In the genomic region with DNA sequence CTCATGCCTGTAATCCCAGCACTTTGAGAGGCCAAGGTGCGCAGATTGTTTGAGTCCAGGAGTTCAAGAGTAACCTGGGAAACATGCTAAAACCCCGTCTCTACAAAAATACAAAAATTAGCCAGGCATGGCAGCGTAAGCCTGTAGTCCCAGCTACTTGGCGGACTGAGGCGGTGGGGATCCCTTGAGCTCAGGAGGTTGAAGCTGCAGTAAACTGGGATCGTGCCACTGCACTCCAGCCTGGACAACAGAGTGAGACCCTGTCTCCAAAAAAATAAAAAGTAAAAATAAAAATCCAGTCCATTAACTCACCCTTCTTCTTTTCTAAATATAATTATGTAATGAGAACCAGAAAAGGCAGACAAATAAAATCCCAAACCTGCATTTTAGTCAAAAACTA, we compare ENCODE assay signal across 18 cellular contexts. TPM values are rescaled to one million over a fixed set of nuclear protein-coding genes. Genes with fewer than 3 reads are reported as not detected.
A peak's percentile ranks its signal among the peaks of the same experiment; 100 is the strongest.
DNase-seq lines count a peak whose midpoint lies in the region; ATAC-seq and TF ChIP-seq lines count a peak whose summit lies in the region.
"Had no signal": no experiment of that assay in that cellular context is flagged by ENCODE, and none has a peak within 500 bp of the region (broad histone marks: within the 10 kb centered on the region; RNA-seq: fewer than 3 reads in every experiment).

No MANE protein-coding gene starts in this region.

- H3K4me1 ChIP-seq in left ventricle myocardium inferior (peaks cover 97% of the 10 kb centered on the region), heart left ventricle (peaks cover 3 to 85% (median 54%) of the 10 kb centered on the region in 12 donors), gastrocnemius medialis (peaks cover 60 to 67% of the 10 kb centered on the region in 2 donors), endodermal cell (ENCODE audit: control insufficient read depth, insufficient read depth, low read length) (peaks cover 3% of the 10 kb centered on the region)

- no peak for DNase-seq in left ventricle myocardium inferior
- no peak for DNase-seq in heart left ventricle
- DNase-seq in mesothelial cell of epicardium (ENCODE audit: low spot score in 2 of 2, unreplicated experiment in 2 of 2), result no peak
- no peak for DNase-seq in gastrocnemius medialis
- no peak for DNase-seq in CD1c-positive myeloid dendritic cell (ENCODE audit: extremely low spot score)
- DNase-seq in epidermal melanocyte (ENCODE audit: insufficient read length, low spot score), result no peak
- no peak for DNase-seq in endodermal cell
- DNase-seq: CD4-positive, alpha-beta T cell; CD8-positive, alpha-beta memory T cell; GF-D8; H9; HFFc6 had no signal

- intact Hi-C loops in left ventricle myocardium inferior (cut with micrococcal nuclease), result no loop called here
- intact Hi-C loops in heart left ventricle (cut with DNase I), result loop anchor here in 1 of 10 donors (10.0 kb wide), 1 partner anchor 163 kb away; no protein-coding TSS in a partner anchor
- intact Hi-C loops in gastrocnemius medialis (cut with DNase I; ENCODE audit: low total_unique reads), result no loop called here

- ATAC-seq in heart left ventricle (no peak), gastrocnemius medialis (no peak)
- ATAC-seq: HCT116 had no signal

- no peak for TF ChIP-seq POLR2A in heart left ventricle (IDR thresholded peaks at IDR 0.05)
- TF ChIP-seq POLR2A in gastrocnemius medialis (IDR thresholded peaks at IDR 0.05), result no peak

- no peaks in the 10 kb centered on the region for H3K27me3 Mint-ChIP-seq in mesothelial cell of epicardium (ENCODE audit: low read depth)
- H3K27me3 Mint-ChIP-seq in endodermal cell (ENCODE audit: insufficient read depth), result no peaks in the 10 kb centered on the region
- H3K27me3 Mint-ChIP-seq: CD4-positive, alpha-beta T cell had no signal

- no peak overlapping the region for H3K9ac ChIP-seq in endodermal cell (ENCODE audit: extremely low read depth, low read length, poor library complexity, severe bottlenecking)
- H3K9ac ChIP-seq: BLaER1 had no signal

- H3K27ac ChIP-seq in left ventricle myocardium inferior (replicated peaks), result peak overlapping the region; percentile 98
- peak overlapping the region in 2 of 12 donors; percentile 22 for H3K27ac ChIP-seq in heart left ventricle
- peak overlapping the region in 3 of 4 donors; percentile 87 to 96 (median 95) for H3K27ac ChIP-seq in gastrocnemius medialis
- no peak overlapping the region for H3K27ac ChIP-seq in endodermal cell (ENCODE audit: low read depth, low read length)
- H3K27ac ChIP-seq: 22Rv1, BLaER1, C4-2B had no signal

- 91 to 100% (median 96%) methylated on average over 6 of the region's 6 CpGs for WGBS in heart left ventricle, 4 donors
- 96 to 98% methylated on average over 5 to 6 of the region's 6 CpGs for whole genome bisulfite sequencing in endodermal cell (ENCODE audit: insufficient coverage in 1 of 2, insufficient read length in 1 of 2), 2 experiments

- H3K27ac Mint-ChIP-seq in mesothelial cell of epicardium (peak overlapping the region; percentile 36), endodermal cell (no peak overlapping the region)
- H3K27ac Mint-ChIP-seq: B cell; CD4-positive, alpha-beta T cell; CD8-positive, alpha-beta memory T cell; GM23338; H9; HFFc6 had no signal

- H3K36me3 ChIP-seq in left ventricle myocardium inferior (no peaks in the 10 kb centered on the region), heart left ventricle (no peaks in the 10 kb centered on the region), gastrocnemius medialis (no peaks in the 10 kb centered on the region), endodermal cell (ENCODE audit: control insufficient read depth, insufficient read depth, low read length) (no peaks in the 10 kb centered on the region)

- TF ChIP-seq CTCF in left ventricle myocardium inferior (IDR thresholded peaks at IDR 0.05; ENCODE audit: borderline replicate concordance) (no peak), heart left ventricle (IDR thresholded peaks at IDR 0.05) (no peak), mesothelial cell of epicardium (IDR thresholded peaks at IDR 0.05; ENCODE audit: unreplicated experiment) (no peak), gastrocnemius medialis (IDR thresholded peaks at IDR 0.05 in 4 of 5, conservative IDR thresholded peaks at IDR 0.05 in 1 of 5) (no peak), endodermal cell (conservative IDR thresholded peaks at IDR 0.05) (no peak)

- H3K36me3 Mint-ChIP-seq in mesothelial cell of epicardium, result no peaks in the 10 kb centered on the region
- peaks cover 4% of the 10 kb centered on the region for H3K36me3 Mint-ChIP-seq in endodermal cell (ENCODE audit: low read depth)

- H3K4me1 Mint-ChIP-seq in mesothelial cell of epicardium, result peaks cover 56% of the 10 kb centered on the region
- H3K4me1 Mint-ChIP-seq in endodermal cell, result peaks cover 29% of the 10 kb centered on the region
- H3K4me1 Mint-ChIP-seq: CD8-positive, alpha-beta memory T cell had no signal

- no peaks in the 10 kb centered on the region for H3K9me3 Mint-ChIP-seq in mesothelial cell of epicardium
- no peaks in the 10 kb centered on the region for H3K9me3 Mint-ChIP-seq in endodermal cell
- H3K9me3 Mint-ChIP-seq: CD4-positive, alpha-beta T cell; CD8-positive, alpha-beta memory T cell; GM23338; H9; HFFc6 had no signal

- no peaks in the 10 kb centered on the region for H3K27me3 ChIP-seq in left ventricle myocardium inferior (ENCODE audit: low read depth)
- no peaks in the 10 kb centered on the region for H3K27me3 ChIP-seq in heart left ventricle
- H3K27me3 ChIP-seq in gastrocnemius medialis, result no peaks in the 10 kb centered on the region
- no peaks in the 10 kb centered on the region for H3K27me3 ChIP-seq in endodermal cell (ENCODE audit: control insufficient read depth, insufficient read depth, low read length, poor library complexity, severe bottlenecking)
- H3K27me3 ChIP-seq: BLaER1 had no signal

- in situ Hi-C loops in gastrocnemius medialis (cut with MboI; ENCODE audit: low sequenced_read_pairs in 4 of 4), result no loop called here

- no peak overlapping the region for H3K4me3 Mint-ChIP-seq in mesothelial cell of epicardium
- H3K4me3 Mint-ChIP-seq in endodermal cell, result no peak overlapping the region
- H3K4me3 Mint-ChIP-seq: B cell; CD4-positive, alpha-beta T cell; CD8-positive, alpha-beta memory T cell; GM23338; H9; HFFc6 had no signal

- no peaks in the 10 kb centered on the region for H3K9me3 ChIP-seq in left ventricle myocardium inferior (replicated peaks)
- no peaks in the 10 kb centered on the region for H3K9me3 ChIP-seq in heart left ventricle
- H3K9me3 ChIP-seq in gastrocnemius medialis, result no peaks in the 10 kb centered on the region
- H3K9me3 ChIP-seq in endodermal cell (ENCODE audit: control insufficient read depth, low read length), result no peaks in the 10 kb centered on the region
- H3K9me3 ChIP-seq: BLaER1 had no signal

- H3K4me3 ChIP-seq in left ventricle myocardium inferior (no peak overlapping the region), heart left ventricle (no peak overlapping the region), gastrocnemius medialis (no peak overlapping the region), endodermal cell (ENCODE audit: low read length) (no peak overlapping the region)
- H3K4me3 ChIP-seq: BLaER1, GM23338 had no signal

RNA-seq across cellular contexts. Expression of gene BAZ2B, which starts 8.2 kb away (rescaled TPM):
- total RNA-seq in left ventricle myocardium inferior (32.4 TPM), heart left ventricle (10 to 100 TPM; 28.2 to 56.5 (median 46.0) TPM), mesothelial cell of epicardium (135 to 143 TPM (median 141 TPM) in 3 replicates), gastrocnemius medialis (10 to 100 TPM; 27.6 to 57.2 (median 52.3) TPM), endodermal cell (10 to 100 TPM; 53.1 to 64.1 TPM)
- polyA plus RNA-seq in heart left ventricle, result 10 to 100 TPM; 15.3 to 22.6 TPM
- 37.9 TPM for polyA plus RNA-seq in endodermal cell (2013, experiment 1 of 2)
- 42.3 TPM for polyA plus RNA-seq in endodermal cell (2013, experiment 2 of 2)
